38 cellular contexts compared by ENCODE assay signal in the genomic region with DNA sequence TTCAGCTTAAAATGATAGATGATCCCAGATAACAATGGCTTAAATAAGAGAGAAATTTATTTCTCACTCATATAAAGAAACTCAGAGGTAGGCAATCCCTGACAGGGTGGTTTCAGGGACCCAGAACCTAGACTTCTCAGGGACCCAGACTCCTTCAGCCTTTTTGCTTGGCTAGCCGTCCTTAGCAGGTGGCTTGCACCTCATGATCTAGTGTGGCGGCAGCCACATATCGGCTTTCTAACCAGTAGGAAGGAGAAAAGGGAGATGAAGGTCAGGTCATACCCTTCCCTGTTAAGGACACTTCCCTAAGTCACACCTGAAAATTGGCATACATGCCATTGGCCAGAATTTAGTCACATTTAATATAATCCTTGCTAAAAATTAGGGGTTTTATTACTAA. TPM values are rescaled to one million over a fixed set of nuclear protein-coding genes. Genes with fewer than 3 reads are reported as not detected.
"Had no signal": no experiment of that assay in that cellular context is flagged by ENCODE, and none has a peak within 500 bp of the region (broad histone marks: within the 10 kb centered on the region; RNA-seq: fewer than 3 reads in every experiment).

No MANE protein-coding gene starts in this region.

- H3K4me1 ChIP-seq: adrenal gland, body of pancreas, esophagus muscularis mucosa, gastrocnemius medialis had no signal

- H3K4me3 Mint-ChIP-seq: activated CD4-positive, alpha-beta memory T cell treated with anti-CD3 and anti-CD28 coated beads for 36 hours; activated CD4-positive, alpha-beta T cell treated with anti-CD3 and anti-CD28 coated beads for 36 hours; activated CD4-positive, alpha-beta T cell treated with anti-CD3 and anti-CD28 coated beads, Interleukin-2, amount 10 ng/mL, durations not matched to agents 24 days and 14 days; activated CD8-positive, alpha-beta memory T cell treated with anti-CD3 and anti-CD28 coated beads, Interleukin-2, amount 10 ng/mL, durations not matched to agents 7 days and 5 days; activated CD8-positive, alpha-beta T cell treated with anti-CD3 and anti-CD28 coated beads, Interleukin-2, amount 10 ng/mL, durations not matched to agents 7 days and 5 days; activated naive CD4-positive, alpha-beta T cell treated with anti-CD3 and anti-CD28 coated beads for 36 hours; activated naive CD4-positive, alpha-beta T cell treated with anti-CD3 and anti-CD28 coated beads, Interleukin-2, amount 50 U/mL, for 24 hours; activated naive CD8-positive, alpha-beta T cell treated with anti-CD3 and anti-CD28 coated beads for 36 hours; activated naive CD8-positive, alpha-beta T cell treated with anti-CD3 and anti-CD28 coated beads, Interleukin-2, amount 50 U/mL, for 24 hours; activated T-helper 1 cell treated with anti-CD3 and anti-CD28 coated beads, Interleukin-12 subunit alpha, Interleukin-12 subunit beta, Interleukin-2, Interleukin-4 antibody, amounts not matched to agents 30 ng/mL and 10 ng/mL and 1 ng/mL, durations not matched to agents 14 hours and 24 hours and 36 hours; effector memory CD8-positive, alpha-beta T cell; T-helper 17 cell; T-helper 2 cell treated with Interferon-gamma antibody and Interleukin-4, amounts not matched to agents 5 μg/mL and 100 μg/mL, for 36 hours had no signal

- H3K36me3 Mint-ChIP-seq: activated CD4-positive, alpha-beta memory T cell treated with anti-CD3 and anti-CD28 coated beads for 36 hours; activated CD8-positive, alpha-beta memory T cell treated with anti-CD3 and anti-CD28 coated beads, Interleukin-2, amount 10 ng/mL, durations not matched to agents 7 days and 5 days; activated naive CD4-positive, alpha-beta T cell treated with anti-CD3 and anti-CD28 coated beads, Interleukin-2, amount 50 U/mL, for 24 hours; activated naive CD8-positive, alpha-beta T cell treated with anti-CD3 and anti-CD28 coated beads for 36 hours had no signal

- ATAC-seq: activated CD4-positive, alpha-beta T cell treated with anti-CD3 and anti-CD28 coated beads for 36 hours; activated CD8-positive, alpha-beta memory T cell treated with anti-CD3 and anti-CD28 coated beads, Interleukin-2, amount 10 ng/mL, durations not matched to agents 7 days and 5 days; activated CD8-positive, alpha-beta T cell treated with anti-CD3 and anti-CD28 coated beads, Interleukin-2, amount 10 ng/mL, durations not matched to agents 7 days and 5 days; activated naive CD8-positive, alpha-beta T cell treated with anti-CD3 and anti-CD28 coated beads, Interleukin-2, amount 50 U/mL, for 24 hours; effector memory CD8-positive, alpha-beta T cell; foreskin keratinocyte; gastrocnemius medialis; heart left ventricle; T-helper 17 cell had no signal

- DNase-seq: activated CD4-positive, alpha-beta memory T cell treated with anti-CD3 and anti-CD28 coated beads for 36 hours; activated CD4-positive, alpha-beta T cell treated with anti-CD3 and anti-CD28 coated beads for 36 hours; activated CD4-positive, alpha-beta T cell treated with anti-CD3 and anti-CD28 coated beads, Interleukin-2, amount 10 ng/mL, durations not matched to agents 24 days and 14 days; activated CD4-positive, CD25-positive, alpha-beta regulatory T cell; activated CD4-positive, CD25-positive, alpha-beta regulatory T cell treated with anti-CD3 and anti-CD28 coated beads, Interleukin-2, amount 50 U/mL, for 72 hours; activated CD8-positive, alpha-beta memory T cell treated with anti-CD3 and anti-CD28 coated beads, Interleukin-2, amount 10 ng/mL, durations not matched to agents 7 days and 5 days; activated CD8-positive, alpha-beta memory T cell treated with anti-CD3 and anti-CD28 coated beads, Interleukin-2, amount 50 U/mL, for 4 hours; activated CD8-positive, alpha-beta T cell treated with anti-CD3 and anti-CD28 coated beads, Interleukin-2, amount 10 ng/mL, durations not matched to agents 7 days and 5 days; activated effector memory CD4-positive, alpha-beta T cell treated with anti-CD3 and anti-CD28 coated beads, Interleukin-2, amount 50 U/mL, for 16 hours; activated naive CD4-positive, alpha-beta T cell treated with anti-CD3 and anti-CD28 coated beads for 36 hours; activated naive CD8-positive, alpha-beta T cell treated with anti-CD3 and anti-CD28 coated beads for 36 hours; activated naive CD8-positive, alpha-beta T cell treated with anti-CD3 and anti-CD28 coated beads, Interleukin-2, amount 50 U/mL, for 24 hours; activated T-cell treated with anti-CD3 and anti-CD28 coated beads, Interleukin-2, amount 50 U/mL, for 1 hour; activated T-cell treated with anti-CD3 and anti-CD28 coated beads, Interleukin-2, amount 50 U/mL, for 48 hours; adrenal gland; amygdala; aorta; body of pancreas; cortex of kidney; dermis blood vessel endothelial cell; effector CD4-positive, alpha-beta T cell; effector memory CD8-positive, alpha-beta T cell; erythroblast; foreskin keratinocyte; gastrocnemius medialis; glutamatergic neuron; heart left ventricle; T-helper 17 cell; T1000; WERI-Rb-1 had no signal

- FAIRE-seq: colon had no signal

- H3K4me3 ChIP-seq: adrenal gland, body of pancreas, esophagus muscularis mucosa, gastrocnemius medialis, heart left ventricle had no signal

- H3K9me3 Mint-ChIP-seq: activated CD4-positive, alpha-beta memory T cell treated with anti-CD3 and anti-CD28 coated beads for 36 hours; activated CD4-positive, alpha-beta T cell treated with anti-CD3 and anti-CD28 coated beads, Interleukin-2, amount 10 ng/mL, durations not matched to agents 24 days and 14 days; activated naive CD4-positive, alpha-beta T cell treated with anti-CD3 and anti-CD28 coated beads for 36 hours; activated naive CD8-positive, alpha-beta T cell treated with anti-CD3 and anti-CD28 coated beads for 36 hours; activated naive CD8-positive, alpha-beta T cell treated with anti-CD3 and anti-CD28 coated beads, Interleukin-2, amount 50 U/mL, for 24 hours; activated T-helper 1 cell treated with anti-CD3 and anti-CD28 coated beads, Interleukin-12 subunit alpha, Interleukin-12 subunit beta, Interleukin-2, Interleukin-4 antibody, amounts not matched to agents 30 ng/mL and 10 ng/mL and 1 ng/mL, durations not matched to agents 14 hours and 24 hours and 36 hours; activated T-helper 2 cell treated with anti-CD3 and anti-CD28 coated beads, Interferon-gamma antibody, Interleukin-2, Interleukin-4, amounts not matched to agents 10 μg/mL and 5 μg/mL and 100 μg/mL, durations not matched to agents 14 hours and 24 hours and 36 hours; T-helper 2 cell treated with Interferon-gamma antibody and Interleukin-4, amounts not matched to agents 5 μg/mL and 100 μg/mL, for 36 hours had no signal

- H3K9me3 ChIP-seq: adrenal gland, body of pancreas, esophagus muscularis mucosa, gastrocnemius medialis, heart left ventricle had no signal

- H3K27me3 ChIP-seq: adrenal gland, body of pancreas, esophagus muscularis mucosa, foreskin keratinocyte, heart left ventricle had no signal

- H3K27me3 Mint-ChIP-seq: activated CD4-positive, alpha-beta memory T cell treated with anti-CD3 and anti-CD28 coated beads for 36 hours; activated CD8-positive, alpha-beta memory T cell treated with anti-CD3 and anti-CD28 coated beads, Interleukin-2, amount 10 ng/mL, durations not matched to agents 7 days and 5 days; effector memory CD8-positive, alpha-beta T cell; T-helper 17 cell had no signal

- H3K36me3 ChIP-seq: adrenal gland, esophagus muscularis mucosa, gastrocnemius medialis, heart left ventricle, WERI-Rb-1 had no signal

- H3K4me1 Mint-ChIP-seq: activated CD4-positive, alpha-beta T cell treated with anti-CD3 and anti-CD28 coated beads for 36 hours; activated CD4-positive, alpha-beta T cell treated with anti-CD3 and anti-CD28 coated beads, Interleukin-2, amount 10 ng/mL, durations not matched to agents 24 days and 14 days; activated CD8-positive, alpha-beta memory T cell treated with anti-CD3 and anti-CD28 coated beads, Interleukin-2, amount 10 ng/mL, durations not matched to agents 7 days and 5 days; activated naive CD4-positive, alpha-beta T cell treated with anti-CD3 and anti-CD28 coated beads, Interleukin-2, amount 50 U/mL, for 24 hours; activated naive CD8-positive, alpha-beta T cell treated with anti-CD3 and anti-CD28 coated beads for 36 hours; activated naive CD8-positive, alpha-beta T cell treated with anti-CD3 and anti-CD28 coated beads, Interleukin-2, amount 50 U/mL, for 24 hours; T-helper 17 cell had no signal

- H3K27ac ChIP-seq: adrenal gland, body of pancreas, esophagus muscularis mucosa, foreskin keratinocyte, gastrocnemius medialis, heart left ventricle, WERI-Rb-1 had no signal

- H3K27ac Mint-ChIP-seq: activated CD4-positive, alpha-beta memory T cell treated with anti-CD3 and anti-CD28 coated beads for 36 hours; activated CD4-positive, alpha-beta T cell treated with anti-CD3 and anti-CD28 coated beads for 36 hours; activated CD4-positive, alpha-beta T cell treated with anti-CD3 and anti-CD28 coated beads, Interleukin-2, amount 10 ng/mL, durations not matched to agents 24 days and 14 days; activated CD8-positive, alpha-beta memory T cell treated with anti-CD3 and anti-CD28 coated beads, Interleukin-2, amount 10 ng/mL, durations not matched to agents 7 days and 5 days; activated CD8-positive, alpha-beta T cell treated with anti-CD3 and anti-CD28 coated beads, Interleukin-2, amount 10 ng/mL, durations not matched to agents 7 days and 5 days; activated naive CD4-positive, alpha-beta T cell treated with anti-CD3 and anti-CD28 coated beads for 36 hours; activated naive CD4-positive, alpha-beta T cell treated with anti-CD3 and anti-CD28 coated beads, Interleukin-2, amount 50 U/mL, for 24 hours; activated naive CD8-positive, alpha-beta T cell treated with anti-CD3 and anti-CD28 coated beads for 36 hours; activated naive CD8-positive, alpha-beta T cell treated with anti-CD3 and anti-CD28 coated beads, Interleukin-2, amount 50 U/mL, for 24 hours; activated T-helper 1 cell treated with anti-CD3 and anti-CD28 coated beads, Interleukin-12 subunit alpha, Interleukin-12 subunit beta, Interleukin-2, Interleukin-4 antibody, amounts not matched to agents 30 ng/mL and 10 ng/mL and 1 ng/mL, durations not matched to agents 14 hours and 24 hours and 36 hours; activated T-helper 2 cell treated with anti-CD3 and anti-CD28 coated beads, Interferon-gamma antibody, Interleukin-2, Interleukin-4, amounts not matched to agents 10 μg/mL and 5 μg/mL and 100 μg/mL, durations not matched to agents 14 hours and 24 hours and 36 hours; effector memory CD8-positive, alpha-beta T cell; T-helper 17 cell; T-helper 2 cell treated with Interferon-gamma antibody and Interleukin-4, amounts not matched to agents 5 μg/mL and 100 μg/mL, for 36 hours had no signal

RNA-seq across cellular contexts. Expression of a gene that starts 18.4 kb away (rescaled TPM):
- total RNA-seq: activated CD4-positive, alpha-beta memory T cell treated with anti-CD3 and anti-CD28 coated beads for 36 hours; activated CD4-positive, alpha-beta T cell treated with anti-CD3 and anti-CD28 coated beads for 36 hours; activated CD4-positive, alpha-beta T cell treated with anti-CD3 and anti-CD28 coated beads, Interleukin-2, amount 10 ng/mL, durations not matched to agents 24 days and 14 days; activated CD8-positive, alpha-beta memory T cell treated with anti-CD3 and anti-CD28 coated beads for 36 hours; activated CD8-positive, alpha-beta memory T cell treated with anti-CD3 and anti-CD28 coated beads, Interleukin-2, amount 10 ng/mL, durations not matched to agents 7 days and 5 days; activated CD8-positive, alpha-beta T cell treated with anti-CD3 and anti-CD28 coated beads, Interleukin-2, amount 10 ng/mL, durations not matched to agents 7 days and 5 days; activated naive CD4-positive, alpha-beta T cell treated with anti-CD3 and anti-CD28 coated beads for 36 hours; activated naive CD8-positive, alpha-beta T cell treated with anti-CD3 and anti-CD28 coated beads for 36 hours; activated T-helper 1 cell treated with anti-CD3 and anti-CD28 coated beads, Interleukin-12 subunit alpha, Interleukin-12 subunit beta, Interleukin-2, Interleukin-4 antibody, amounts not matched to agents 30 ng/mL and 10 ng/mL and 1 ng/mL, durations not matched to agents 14 hours and 24 hours and 36 hours; activated T-helper 2 cell treated with anti-CD3 and anti-CD28 coated beads, Interferon-gamma antibody, Interleukin-2, Interleukin-4, amounts not matched to agents 10 μg/mL and 5 μg/mL and 100 μg/mL, durations not matched to agents 14 hours and 24 hours and 36 hours; aorta; chondrocyte; dermis blood vessel endothelial cell; gastrocnemius medialis; T-helper 17 cell had no signal
- polyA plus RNA-seq: aorta had no signal

RNA-seq across cellular contexts. Expression of a gene that starts 40.6 kb away (rescaled TPM):
- total RNA-seq: activated CD4-positive, alpha-beta memory T cell treated with anti-CD3 and anti-CD28 coated beads for 36 hours; activated CD4-positive, alpha-beta T cell treated with anti-CD3 and anti-CD28 coated beads for 36 hours; activated CD4-positive, alpha-beta T cell treated with anti-CD3 and anti-CD28 coated beads, Interleukin-2, amount 10 ng/mL, durations not matched to agents 24 days and 14 days; activated CD8-positive, alpha-beta memory T cell treated with anti-CD3 and anti-CD28 coated beads for 36 hours; activated CD8-positive, alpha-beta memory T cell treated with anti-CD3 and anti-CD28 coated beads, Interleukin-2, amount 10 ng/mL, durations not matched to agents 7 days and 5 days; activated CD8-positive, alpha-beta T cell treated with anti-CD3 and anti-CD28 coated beads, Interleukin-2, amount 10 ng/mL, durations not matched to agents 7 days and 5 days; activated naive CD4-positive, alpha-beta T cell treated with anti-CD3 and anti-CD28 coated beads for 36 hours; activated naive CD8-positive, alpha-beta T cell treated with anti-CD3 and anti-CD28 coated beads for 36 hours; activated T-helper 1 cell treated with anti-CD3 and anti-CD28 coated beads, Interleukin-12 subunit alpha, Interleukin-12 subunit beta, Interleukin-2, Interleukin-4 antibody, amounts not matched to agents 30 ng/mL and 10 ng/mL and 1 ng/mL, durations not matched to agents 14 hours and 24 hours and 36 hours; activated T-helper 2 cell treated with anti-CD3 and anti-CD28 coated beads, Interferon-gamma antibody, Interleukin-2, Interleukin-4, amounts not matched to agents 10 μg/mL and 5 μg/mL and 100 μg/mL, durations not matched to agents 14 hours and 24 hours and 36 hours; aorta; chondrocyte; dermis blood vessel endothelial cell; esophagus muscularis mucosa; gastrocnemius medialis; T-helper 17 cell had no signal
